1 cellular context compared by ENCODE assay signal in genomic region chr1:61141288-61142044, GRCh38.
TF ChIP-seq lines count a peak whose summit lies in the region.

No MANE protein-coding gene starts in this region.

TF ChIP-seq in HEK293, 187 proteins besides CTCF, POLR2A, EP300 and RAD21 (continued from another document and continues in another):
- TF ChIP-seq, protein P1, sequence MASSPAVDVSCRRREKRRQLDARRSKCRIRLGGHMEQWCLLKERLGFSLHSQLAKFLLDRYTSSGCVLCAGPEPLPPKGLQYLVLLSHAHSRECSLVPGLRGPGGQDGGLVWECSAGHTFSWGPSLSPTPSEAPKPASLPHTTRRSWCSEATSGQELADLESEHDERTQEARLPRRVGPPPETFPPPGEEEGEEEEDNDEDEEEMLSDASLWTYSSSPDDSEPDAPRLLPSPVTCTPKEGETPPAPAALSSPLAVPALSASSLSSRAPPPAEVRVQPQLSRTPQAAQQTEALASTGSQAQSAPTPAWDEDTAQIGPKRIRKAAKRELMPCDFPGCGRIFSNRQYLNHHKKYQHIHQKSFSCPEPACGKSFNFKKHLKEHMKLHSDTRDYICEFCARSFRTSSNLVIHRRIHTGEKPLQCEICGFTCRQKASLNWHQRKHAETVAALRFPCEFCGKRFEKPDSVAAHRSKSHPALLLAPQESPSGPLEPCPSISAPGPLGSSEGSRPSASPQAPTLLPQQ (tag by site-specific recombination; IDR thresholded peaks at IDR 0.05), result peak; percentile 78
- TF ChIP-seq ZNF747 (tag by site-specific recombination; IDR thresholded peaks at IDR 0.05) (no peak), TCF7L2 (IDR thresholded peaks at IDR 0.05; ENCODE audit: borderline replicate concordance, low read depth, low read length) (no peak), ZNF112 (tag by site-specific recombination; IDR thresholded peaks at IDR 0.05) (no peak), ZBTB26 (tag by site-specific recombination; optimal IDR thresholded peaks at IDR 0.05) (no peak), GFI1B (tag by site-specific recombination; IDR thresholded peaks at IDR 0.05) (peak; percentile 92), ZNF623 (tag by site-specific recombination; IDR thresholded peaks at IDR 0.05) (0 out of 2 replicates have a peak, but pooled peaks have one; percentile 25), ZXDB (tag by site-specific recombination; IDR thresholded peaks at IDR 0.05) (peak; percentile 90), EGR2 (tag by site-specific recombination; IDR thresholded peaks at IDR 0.05; ENCODE audit: low read depth) (no peak; the same call in 1 of the 2 replicates), HOXD13 (CRISPR knock-in tag; IDR thresholded peaks at IDR 0.05; ENCODE audit: borderline replicate concordance) (0 out of 2 replicates have a peak, but pooled peaks have one; percentile 48), BCL11A (tag by site-specific recombination; IDR thresholded peaks at IDR 0.05; ENCODE audit: low read depth) (no peak), ZNF600 (tag by site-specific recombination; IDR thresholded peaks at IDR 0.05) (peak; percentile 76; the same call in 1 of the 2 replicates), ZNF223 (tag by site-specific recombination; IDR thresholded peaks at IDR 0.05) (no peak), ZNF280D (tag by site-specific recombination; IDR thresholded peaks at IDR 0.05) (0 out of 2 replicates have a peak, but pooled peaks have one; percentile 61), ZNF514 (tag by site-specific recombination; IDR thresholded peaks at IDR 0.05) (no peak), REPIN1 (tag by site-specific recombination; IDR thresholded peaks at IDR 0.05; ENCODE audit: low read depth) (no peak), ZEB2 (tag by site-specific recombination; IDR thresholded peaks at IDR 0.05) (peak; percentile 97), ZNF426 (tag by site-specific recombination; IDR thresholded peaks at IDR 0.05) (no peak), ZNF548 (tag by site-specific recombination; IDR thresholded peaks at IDR 0.05) (no peak), ZNF791 (tag by site-specific recombination; IDR thresholded peaks at IDR 0.05) (no peak), ZNF292 (tag by site-specific recombination; IDR thresholded peaks at IDR 0.05; ENCODE audit: borderline replicate concordance, low read depth) (no peak), ZNF510 (tag by site-specific recombination; IDR thresholded peaks at IDR 0.05; ENCODE audit: insufficient replicate concordance) (no peak), ZNF23 (tag by site-specific recombination; IDR thresholded peaks at IDR 0.05; ENCODE audit: borderline replicate concordance) (no peak), ZFP37 (tag by site-specific recombination; IDR thresholded peaks at IDR 0.05) (peak; percentile 73; the same call in 1 of the 2 replicates), ZNF561 (tag by site-specific recombination; IDR thresholded peaks at IDR 0.05; ENCODE audit: borderline replicate concordance) (no peak), SCRT1 (tag by site-specific recombination; IDR thresholded peaks at IDR 0.05; ENCODE audit: borderline replicate concordance) (peak; percentile 70; the same call in 1 of the 2 replicates), ZNF266 (tag by site-specific recombination; IDR thresholded peaks at IDR 0.05; ENCODE audit: low read depth) (no peak), ZNF335 (tag by site-specific recombination; conservative IDR thresholded peaks at IDR 0.05) (no peak), ZNF423 (tag by site-specific recombination; IDR thresholded peaks at IDR 0.05) (no peak), PRDM10 (tag by site-specific recombination; IDR thresholded peaks at IDR 0.05) (peak; percentile 86), ZIC2 (tag by site-specific recombination; IDR thresholded peaks at IDR 0.05) (peak; percentile 65), ZNF558 (tag by site-specific recombination; IDR thresholded peaks at IDR 0.05) (peak; percentile 78; the same call in 1 of the 2 replicates), ZNF660 (tag by site-specific recombination; IDR thresholded peaks at IDR 0.05) (peak; percentile 82), ZNF664 (tag by site-specific recombination; IDR thresholded peaks at IDR 0.05) (peak; percentile 81), ZNF2 (tag by site-specific recombination; IDR thresholded peaks at IDR 0.05) (peak; percentile 78; the same call in 1 of the 2 replicates), PRDM1 (tag by site-specific recombination; IDR thresholded peaks at IDR 0.05) (peak; percentile 95)
- TF ChIP-seq, protein P2, sequence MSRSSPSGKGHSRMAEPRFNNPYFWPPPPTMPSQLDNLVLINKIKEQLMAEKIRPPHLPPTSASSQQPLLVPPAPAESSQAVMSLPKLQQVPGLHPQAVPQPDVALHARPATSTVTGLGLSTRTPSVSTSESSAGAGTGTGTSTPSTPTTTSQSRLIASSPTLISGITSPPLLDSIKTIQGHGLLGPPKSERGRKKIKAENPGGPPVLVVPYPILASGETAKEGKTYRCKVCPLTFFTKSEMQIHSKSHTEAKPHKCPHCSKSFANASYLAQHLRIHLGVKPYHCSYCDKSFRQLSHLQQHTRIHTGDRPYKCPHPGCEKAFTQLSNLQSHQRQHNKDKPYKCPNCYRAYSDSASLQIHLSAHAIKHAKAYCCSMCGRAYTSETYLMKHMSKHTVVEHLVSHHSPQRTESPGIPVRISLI (tag by site-specific recombination; IDR thresholded peaks at IDR 0.05), result no peak
- TF ChIP-seq, protein P3, sequence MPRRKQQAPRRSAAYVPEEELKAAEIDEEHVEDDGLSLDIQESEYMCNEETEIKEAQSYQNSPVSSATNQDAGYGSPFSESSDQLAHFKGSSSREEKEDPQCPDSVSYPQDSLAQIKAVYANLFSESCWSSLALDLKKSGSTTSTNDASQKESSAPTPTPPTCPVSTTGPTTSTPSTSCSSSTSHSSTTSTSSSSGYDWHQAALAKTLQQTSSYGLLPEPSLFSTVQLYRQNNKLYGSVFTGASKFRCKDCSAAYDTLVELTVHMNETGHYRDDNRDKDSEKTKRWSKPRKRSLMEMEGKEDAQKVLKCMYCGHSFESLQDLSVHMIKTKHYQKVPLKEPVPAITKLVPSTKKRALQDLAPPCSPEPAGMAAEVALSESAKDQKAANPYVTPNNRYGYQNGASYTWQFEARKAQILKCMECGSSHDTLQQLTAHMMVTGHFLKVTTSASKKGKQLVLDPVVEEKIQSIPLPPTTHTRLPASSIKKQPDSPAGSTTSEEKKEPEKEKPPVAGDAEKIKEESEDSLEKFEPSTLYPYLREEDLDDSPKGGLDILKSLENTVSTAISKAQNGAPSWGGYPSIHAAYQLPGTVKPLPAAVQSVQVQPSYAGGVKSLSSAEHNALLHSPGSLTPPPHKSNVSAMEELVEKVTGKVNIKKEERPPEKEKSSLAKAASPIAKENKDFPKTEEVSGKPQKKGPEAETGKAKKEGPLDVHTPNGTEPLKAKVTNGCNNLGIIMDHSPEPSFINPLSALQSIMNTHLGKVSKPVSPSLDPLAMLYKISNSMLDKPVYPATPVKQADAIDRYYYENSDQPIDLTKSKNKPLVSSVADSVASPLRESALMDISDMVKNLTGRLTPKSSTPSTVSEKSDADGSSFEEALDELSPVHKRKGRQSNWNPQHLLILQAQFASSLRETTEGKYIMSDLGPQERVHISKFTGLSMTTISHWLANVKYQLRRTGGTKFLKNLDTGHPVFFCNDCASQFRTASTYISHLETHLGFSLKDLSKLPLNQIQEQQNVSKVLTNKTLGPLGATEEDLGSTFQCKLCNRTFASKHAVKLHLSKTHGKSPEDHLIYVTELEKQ (tag by site-specific recombination; IDR thresholded peaks at IDR 0.05; ENCODE audit: borderline replicate concordance), result peak; percentile 99
- TF ChIP-seq, protein P4, sequence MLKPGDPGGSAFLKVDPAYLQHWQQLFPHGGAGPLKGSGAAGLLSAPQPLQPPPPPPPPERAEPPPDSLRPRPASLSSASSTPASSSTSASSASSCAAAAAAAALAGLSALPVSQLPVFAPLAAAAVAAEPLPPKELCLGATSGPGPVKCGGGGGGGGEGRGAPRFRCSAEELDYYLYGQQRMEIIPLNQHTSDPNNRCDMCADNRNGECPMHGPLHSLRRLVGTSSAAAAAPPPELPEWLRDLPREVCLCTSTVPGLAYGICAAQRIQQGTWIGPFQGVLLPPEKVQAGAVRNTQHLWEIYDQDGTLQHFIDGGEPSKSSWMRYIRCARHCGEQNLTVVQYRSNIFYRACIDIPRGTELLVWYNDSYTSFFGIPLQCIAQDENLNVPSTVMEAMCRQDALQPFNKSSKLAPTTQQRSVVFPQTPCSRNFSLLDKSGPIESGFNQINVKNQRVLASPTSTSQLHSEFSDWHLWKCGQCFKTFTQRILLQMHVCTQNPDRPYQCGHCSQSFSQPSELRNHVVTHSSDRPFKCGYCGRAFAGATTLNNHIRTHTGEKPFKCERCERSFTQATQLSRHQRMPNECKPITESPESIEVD (tag by site-specific recombination; IDR thresholded peaks at IDR 0.05), result peak; percentile 99
- TF ChIP-seq, protein P5, sequence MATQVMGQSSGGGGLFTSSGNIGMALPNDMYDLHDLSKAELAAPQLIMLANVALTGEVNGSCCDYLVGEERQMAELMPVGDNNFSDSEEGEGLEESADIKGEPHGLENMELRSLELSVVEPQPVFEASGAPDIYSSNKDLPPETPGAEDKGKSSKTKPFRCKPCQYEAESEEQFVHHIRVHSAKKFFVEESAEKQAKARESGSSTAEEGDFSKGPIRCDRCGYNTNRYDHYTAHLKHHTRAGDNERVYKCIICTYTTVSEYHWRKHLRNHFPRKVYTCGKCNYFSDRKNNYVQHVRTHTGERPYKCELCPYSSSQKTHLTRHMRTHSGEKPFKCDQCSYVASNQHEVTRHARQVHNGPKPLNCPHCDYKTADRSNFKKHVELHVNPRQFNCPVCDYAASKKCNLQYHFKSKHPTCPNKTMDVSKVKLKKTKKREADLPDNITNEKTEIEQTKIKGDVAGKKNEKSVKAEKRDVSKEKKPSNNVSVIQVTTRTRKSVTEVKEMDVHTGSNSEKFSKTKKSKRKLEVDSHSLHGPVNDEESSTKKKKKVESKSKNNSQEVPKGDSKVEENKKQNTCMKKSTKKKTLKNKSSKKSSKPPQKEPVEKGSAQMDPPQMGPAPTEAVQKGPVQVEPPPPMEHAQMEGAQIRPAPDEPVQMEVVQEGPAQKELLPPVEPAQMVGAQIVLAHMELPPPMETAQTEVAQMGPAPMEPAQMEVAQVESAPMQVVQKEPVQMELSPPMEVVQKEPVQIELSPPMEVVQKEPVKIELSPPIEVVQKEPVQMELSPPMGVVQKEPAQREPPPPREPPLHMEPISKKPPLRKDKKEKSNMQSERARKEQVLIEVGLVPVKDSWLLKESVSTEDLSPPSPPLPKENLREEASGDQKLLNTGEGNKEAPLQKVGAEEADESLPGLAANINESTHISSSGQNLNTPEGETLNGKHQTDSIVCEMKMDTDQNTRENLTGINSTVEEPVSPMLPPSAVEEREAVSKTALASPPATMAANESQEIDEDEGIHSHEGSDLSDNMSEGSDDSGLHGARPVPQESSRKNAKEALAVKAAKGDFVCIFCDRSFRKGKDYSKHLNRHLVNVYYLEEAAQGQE (tag by site-specific recombination; IDR thresholded peaks at IDR 0.05), result peak; percentile 26; the same call in 1 of the 2 replicates
